Comparison of ENCODE assay signal across 26 cellular contexts in genomic region chr20:33124994-33125393, GRCh38. TPM values are rescaled to one million over a fixed set of nuclear protein-coding genes. Genes with fewer than 3 reads are reported as not detected.
DNase-seq lines count a peak whose midpoint lies in the region; ATAC-seq and TF ChIP-seq lines count a peak whose summit lies in the region.
"Had no signal": no experiment of that assay in that cellular context is flagged by ENCODE, and none has a peak within 500 bp of the region (broad histone marks: within the 10 kb centered on the region; RNA-seq: fewer than 3 reads in every experiment).

No MANE protein-coding gene starts in this region.

- WGBS in body of pancreas, 2 donors, result 59 to 60% methylated on average over 6 of the region's 6 CpGs
- WGBS in stomach, 5 donors, result 33 to 53% (median 46%) methylated on average over 6 of the region's 6 CpGs
- WGBS in spleen, 5 donors, result 71 to 85% (median 82%) methylated on average over 6 of the region's 6 CpGs

- no peak for TF ChIP-seq EP300 in stomach (IDR thresholded peaks at IDR 0.05)

- no peak for DNase-seq in Right ventricle myocardium superior
- DNase-seq in left cardiac atrium, result no peak
- peak; percentile 23 to 62 (median 48) for DNase-seq in body of pancreas
- peak; percentile 33 for DNase-seq in left ventricle myocardium superior
- peak; percentile 59 for DNase-seq in stomach
- no peak for DNase-seq in activated T-helper 1 cell treated with anti-CD3 and anti-CD28 coated beads, Interleukin-12 subunit alpha, Interleukin-12 subunit beta, Interleukin-2, Interleukin-4 antibody, amounts not matched to agents 30 ng/mL and 10 ng/mL and 1 ng/mL, durations not matched to agents 14 hours and 24 hours and 36 hours (ENCODE audit: low spot score)
- no peak for DNase-seq in stimulated activated CD4-positive, alpha-beta T cell treated with anti-CD3 and anti-CD28 coated beads, Interleukin-4, amount 100 ng/mL, for 4 hours
- no peak for DNase-seq in spleen
- DNase-seq: 8988T; ACHN; AML-193; BE2C; CD4-positive, alpha-beta T cell; CD8-positive, alpha-beta memory T cell; DMS 273 treated with DMSO at 0.1 percent for 48 hours; DMS79; EL; GDM1; H9 had no signal

- H3K4me1 ChIP-seq in body of pancreas, result peaks cover 45% of the 10 kb centered on the region
- H3K4me1 ChIP-seq in stomach, result peaks cover 0 to 29% (median 7%) of the 10 kb centered on the region in 4 donors
- no peaks in the 10 kb centered on the region for H3K4me1 ChIP-seq in spleen
- H3K4me1 ChIP-seq: BE2C had no signal

- H3K9me3 Mint-ChIP-seq in activated T-helper 1 cell treated with anti-CD3 and anti-CD28 coated beads, Interleukin-12 subunit alpha, Interleukin-12 subunit beta, Interleukin-2, Interleukin-4 antibody, amounts not matched to agents 30 ng/mL and 10 ng/mL and 1 ng/mL, durations not matched to agents 14 hours and 24 hours and 36 hours, result peaks cover 12% of the 10 kb centered on the region
- H3K9me3 Mint-ChIP-seq: CD4-positive, alpha-beta T cell; CD8-positive, alpha-beta memory T cell had no signal

- H3K4me3 ChIP-seq in body of pancreas (no peak overlapping the region), stomach (no peak overlapping the region), spleen (no peak overlapping the region)
- H3K4me3 ChIP-seq: A549; BLaER1 treated with 17β-estradiol and CSF1 and Interleukin-3, amounts not matched to agents 10 nM and 100 nM; GM12878; GM23338 had no signal

- H3K9me3 ChIP-seq in body of pancreas (peaks cover 0 to 5% (median 0%) of the 10 kb centered on the region in 3 donors), stomach (peaks cover 0 to 4% (median 0%) of the 10 kb centered on the region in 4 donors), spleen (peaks cover 0 to 11% (median 0%) of the 10 kb centered on the region in 8 donors)
- H3K9me3 ChIP-seq: BE2C had no signal

- H3K27me3 Mint-ChIP-seq in activated T-helper 1 cell treated with anti-CD3 and anti-CD28 coated beads, Interleukin-12 subunit alpha, Interleukin-12 subunit beta, Interleukin-2, Interleukin-4 antibody, amounts not matched to agents 30 ng/mL and 10 ng/mL and 1 ng/mL, durations not matched to agents 14 hours and 24 hours and 36 hours (ENCODE audit: insufficient read depth), result no peaks in the 10 kb centered on the region
- H3K27me3 Mint-ChIP-seq: CD4-positive, alpha-beta T cell had no signal

- TF ChIP-seq CTCF in body of pancreas (IDR thresholded peaks at IDR 0.05), result no peak
- no peak for TF ChIP-seq CTCF in stomach (IDR thresholded peaks at IDR 0.05)
- TF ChIP-seq CTCF in spleen (IDR thresholded peaks at IDR 0.05 in 8 of 11, conservative IDR thresholded peaks at IDR 0.05 in 3 of 11), result no peak

- ATAC-seq in Right ventricle myocardium superior (ENCODE audit: poor library complexity) (peak; percentile 84), left cardiac atrium (no peak), body of pancreas (peak; percentile 57), left ventricle myocardium superior (peak; percentile 88)
- ATAC-seq: A549, GM12878, GM23338, HCT116 had no signal

- H3K36me3 ChIP-seq in body of pancreas (replicated peaks in 1 of 2; ENCODE audit: insufficient read depth in 1 of 2, low read depth in 2 of 2) (no peaks in the 10 kb centered on the region), stomach (no peaks in the 10 kb centered on the region), spleen (no peaks in the 10 kb centered on the region)
- H3K36me3 ChIP-seq: BE2C; BLaER1 treated with 17β-estradiol and CSF1 and Interleukin-3, amounts not matched to agents 10 nM and 100 nM had no signal

- no peak overlapping the region for H3K27ac Mint-ChIP-seq in activated T-helper 1 cell treated with anti-CD3 and anti-CD28 coated beads, Interleukin-12 subunit alpha, Interleukin-12 subunit beta, Interleukin-2, Interleukin-4 antibody, amounts not matched to agents 30 ng/mL and 10 ng/mL and 1 ng/mL, durations not matched to agents 14 hours and 24 hours and 36 hours
- H3K27ac Mint-ChIP-seq: CD14-positive monocyte; CD4-positive, alpha-beta T cell; GM23338; H9 had no signal

- TF ChIP-seq POLR2A in body of pancreas (IDR thresholded peaks at IDR 0.05), result no peak
- no peak for TF ChIP-seq POLR2A in stomach (IDR thresholded peaks at IDR 0.05)
- TF ChIP-seq POLR2A in spleen (IDR thresholded peaks at IDR 0.05), result no peak

- peaks cover 7% of the 10 kb centered on the region for H3K4me1 Mint-ChIP-seq in activated T-helper 1 cell treated with anti-CD3 and anti-CD28 coated beads, Interleukin-12 subunit alpha, Interleukin-12 subunit beta, Interleukin-2, Interleukin-4 antibody, amounts not matched to agents 30 ng/mL and 10 ng/mL and 1 ng/mL, durations not matched to agents 14 hours and 24 hours and 36 hours (ENCODE audit: low read depth)
- H3K4me1 Mint-ChIP-seq: GM23338 had no signal

- no peak overlapping the region for H3K4me3 Mint-ChIP-seq in activated T-helper 1 cell treated with anti-CD3 and anti-CD28 coated beads, Interleukin-12 subunit alpha, Interleukin-12 subunit beta, Interleukin-2, Interleukin-4 antibody, amounts not matched to agents 30 ng/mL and 10 ng/mL and 1 ng/mL, durations not matched to agents 14 hours and 24 hours and 36 hours
- H3K4me3 Mint-ChIP-seq: CD14-positive monocyte; CD4-positive, alpha-beta T cell; CD8-positive, alpha-beta memory T cell; GM23338; H9 had no signal

- H3K27ac ChIP-seq in body of pancreas, result peak overlapping the region in 1 of 4 donors; percentile 3
- H3K27ac ChIP-seq in stomach, result peak overlapping the region in 2 of 5 donors; percentile 51 to 75
- no peak overlapping the region for H3K27ac ChIP-seq in spleen
- H3K27ac ChIP-seq: A549; BLaER1 treated with 17β-estradiol and CSF1 and Interleukin-3, amounts not matched to agents 10 nM and 100 nM had no signal

- intact Hi-C loops in Right ventricle myocardium superior (cut with DNase I) (no loop called here), left cardiac atrium (cut with DNase I) (no loop called here), body of pancreas (cut with DNase I) (no loop called here), left ventricle myocardium superior (cut with micrococcal nuclease) (no loop called here), stomach (cut with DNase I; ENCODE audit: low total_unique reads) (no loop called here), spleen (cut with DNase I; ENCODE audit: low total_unique reads) (no loop called here)
- intact Hi-C loops in activated T-helper 1 cell treated with anti-CD3 and anti-CD28 coated beads, Interleukin-12 subunit alpha, Interleukin-12 subunit beta, Interleukin-2, Interleukin-4 antibody, amounts not matched to agents 30 ng/mL and 10 ng/mL and 1 ng/mL, durations not matched to agents 14 hours and 24 hours and 36 hours (cut with micrococcal nuclease), result no loop called here

- H3K27me3 ChIP-seq in body of pancreas, result no peaks in the 10 kb centered on the region
- H3K27me3 ChIP-seq in stomach, result no peaks in the 10 kb centered on the region
- H3K27me3 ChIP-seq in spleen (replicated peaks in 1 of 7), result peaks cover 0 to 31% (median 0%) of the 10 kb centered on the region in 7 donors
- H3K27me3 ChIP-seq: BLaER1 treated with 17β-estradiol and CSF1 and Interleukin-3, amounts not matched to agents 10 nM and 100 nM had no signal

- H3K36me3 Mint-ChIP-seq in activated T-helper 1 cell treated with anti-CD3 and anti-CD28 coated beads, Interleukin-12 subunit alpha, Interleukin-12 subunit beta, Interleukin-2, Interleukin-4 antibody, amounts not matched to agents 30 ng/mL and 10 ng/mL and 1 ng/mL, durations not matched to agents 14 hours and 24 hours and 36 hours (ENCODE audit: low read depth), result no peaks in the 10 kb centered on the region
- H3K36me3 Mint-ChIP-seq: CD14-positive monocyte had no signal

RNA-seq across cellular contexts. Expression of gene BPIFA2, which starts 43.0 kb away (rescaled TPM):
- total RNA-seq in Right ventricle myocardium superior, result not detected
- not detected for total RNA-seq in left cardiac atrium
- not detected for total RNA-seq in body of pancreas
- total RNA-seq in left ventricle myocardium superior, result not detected
- not detected for total RNA-seq in stomach
- polyA plus RNA-seq in stomach, result not detected
- total RNA-seq in activated T-helper 1 cell treated with anti-CD3 and anti-CD28 coated beads, Interleukin-12 subunit alpha, Interleukin-12 subunit beta, Interleukin-2, Interleukin-4 antibody, amounts not matched to agents 30 ng/mL and 10 ng/mL and 1 ng/mL, durations not matched to agents 14 hours and 24 hours and 36 hours, result not detected in 2 replicates
- total RNA-seq in spleen, result not detected
- polyA plus RNA-seq in spleen, result not detected
- total RNA-seq: CD4-positive, alpha-beta T cell; CD8-positive, alpha-beta memory T cell; GM12878; GM23338; H4; H9 had no signal
- polyA plus RNA-seq: CD14-positive monocyte; CD8-positive, alpha-beta memory T cell; GM12878; GM23338 had no signal

RNA-seq across cellular contexts. Expression of gene BPIFB4, which starts 45.6 kb away (rescaled TPM):
- not detected for total RNA-seq in Right ventricle myocardium superior
- not detected for total RNA-seq in left cardiac atrium
- total RNA-seq in body of pancreas, result not detected
- total RNA-seq in left ventricle myocardium superior, result not detected
- total RNA-seq in stomach, result not detected
- polyA plus RNA-seq in stomach, result not detected
- not detected in 2 replicates for total RNA-seq in activated T-helper 1 cell treated with anti-CD3 and anti-CD28 coated beads, Interleukin-12 subunit alpha, Interleukin-12 subunit beta, Interleukin-2, Interleukin-4 antibody, amounts not matched to agents 30 ng/mL and 10 ng/mL and 1 ng/mL, durations not matched to agents 14 hours and 24 hours and 36 hours
- total RNA-seq in spleen, result not detected
- not detected for polyA plus RNA-seq in spleen
- total RNA-seq: CD4-positive, alpha-beta T cell; CD8-positive, alpha-beta memory T cell; GM12878; GM23338; H4; H9 had no signal
- polyA plus RNA-seq: A549; CD14-positive monocyte; CD8-positive, alpha-beta memory T cell; GM23338 had no signal

Comparison
In these comparisons a context has a peak if more than half of its experiments do, and no peak if none do; other contexts are left out.
1. ATAC-seq: peak in Right ventricle myocardium superior (single experiment), body of pancreas (single experiment) and left ventricle myocardium superior (single experiment); none in left cardiac atrium (0 of 2).
2. DNase-seq: peak in body of pancreas (4 of 4), left ventricle myocardium superior (single experiment) and stomach (single experiment); none in Right ventricle myocardium superior (single experiment), left cardiac atrium (single experiment), activated T-helper 1 cell treated with anti-CD3 and anti-CD28 coated beads, Interleukin-12 subunit alpha, Interleukin-12 subunit beta, Interleukin-2, Interleukin-4 antibody, amounts not matched to agents 30 ng/mL and 10 ng/mL and 1 ng/mL, durations not matched to agents 14 hours and 24 hours and 36 hours (single experiment), stimulated activated CD4-positive, alpha-beta T cell treated with anti-CD3 and anti-CD28 coated beads, Interleukin-4, amount 100 ng/mL, for 4 hours (0 of 2) and spleen (single experiment).